1 cellular context compared by ENCODE assay signal in genomic region chr16:18985254-18985653, GRCh38. TPM values are rescaled to one million over a fixed set of nuclear protein-coding genes. Genes with fewer than 3 reads are reported as not detected.
"Had no signal": no experiment of that assay in that cellular context is flagged by ENCODE, and none has a peak within 500 bp of the region (broad histone marks: within the 10 kb centered on the region; RNA-seq: fewer than 3 reads in every experiment).

No MANE protein-coding gene starts in this region.

RNA-seq across cellular contexts. Expression of gene TMC7, which starts 1.5 kb away (rescaled TPM):
- total RNA-seq: naive thymus-derived CD8-positive, alpha-beta T cell had no signal
- polyA plus RNA-seq: naive thymus-derived CD8-positive, alpha-beta T cell had no signal
